Comparison of ENCODE assay signal across 24 cellular contexts in genomic region chr4:121514443-121514842, GRCh38.
DNase-seq lines count a peak whose midpoint lies in the region; ATAC-seq, FAIRE-seq and TF ChIP-seq lines count a peak whose summit lies in the region.
"Had no signal": no experiment of that assay in that cellular context is flagged by ENCODE, and none has a peak within 500 bp of the region (broad histone marks: within the 10 kb centered on the region; RNA-seq: fewer than 3 reads in every experiment).

No MANE protein-coding gene starts in this region.

- ATAC-seq in DND-41 (ENCODE audit: insufficient read depth, low read depth) (no peak), K562 (peak; percentile 69; the same call in 2 of the 3 replicates), GM19463 (IDR thresholded peaks at IDR 0.05; ENCODE audit: unreplicated experiment) (no peak)
- ATAC-seq in stimulated activated naive CD8-positive, alpha-beta T cell treated with anti-CD3 and anti-CD28 coated beads, Interleukin-15, amount 100 ng/mL, for 72 hours = no peak
- ATAC-seq: activated T-helper 17 cell treated with anti-CD3 and anti-CD28 coated beads, Interleukin-2, amount 50 U/mL, for 72 hours; HepG2; lower lobe of right lung; right cardiac atrium had no signal

- TF ChIP-seq CTCF in DND-41 (IDR thresholded peaks at IDR 0.05; ENCODE audit: borderline replicate concordance, extremely low read depth, low read length, poor library complexity, severe bottlenecking) = peak; percentile 26
- peak; percentile 31 for TF ChIP-seq CTCF in HFF-Myc (IDR thresholded peaks at IDR 0.05; ENCODE audit: low read depth, low read length, missing control alignments)
- peak; percentile 25 to 50 (median 41); a peak in 4 of 6 replicates for TF ChIP-seq CTCF in K562 (IDR thresholded peaks at IDR 0.05 in 2 of 3, conservative IDR thresholded peaks at IDR 0.05 in 1 of 3; ENCODE audit: insufficient read depth in 2 of 3, low read depth in 1 of 3, low read length in 3 of 3)

- H3K27ac ChIP-seq in DND-41 (ENCODE audit: low read length) (no peak overlapping the region), K562 (ENCODE audit: extremely low read depth, low read depth, low read length) (no peak overlapping the region)
- H3K27ac ChIP-seq: BLaER1, lower lobe of right lung had no signal

- TF ChIP-seq RAD21 in K562 (CRISPR knock-in tag; conservative IDR thresholded peaks at IDR 0.05 in 1 of 2, IDR thresholded peaks at IDR 0.05 in 1 of 2) = no peak

- H3K36me3 ChIP-seq in DND-41 (ENCODE audit: insufficient read depth, low read length) (no peaks in the 10 kb centered on the region), K562 (ENCODE audit: control insufficient read depth, insufficient read depth, low read length) (no peaks in the 10 kb centered on the region)
- H3K36me3 ChIP-seq: BLaER1, lower lobe of right lung, MG63 had no signal

- H4K20me1 ChIP-seq in DND-41 (ENCODE audit: insufficient read depth, low read length) (no peaks in the 10 kb centered on the region), K562 (replicated peaks; ENCODE audit: control insufficient read depth, insufficient read depth, low read length) (no peaks in the 10 kb centered on the region)
- H4K20me1 ChIP-seq: BLaER1 had no signal

- H3K27ac Mint-ChIP-seq in stimulated activated naive CD8-positive, alpha-beta T cell treated with anti-CD3 and anti-CD28 coated beads, Interleukin-15, amount 100 ng/mL, for 72 hours = no peak overlapping the region
- H3K27ac Mint-ChIP-seq: activated CD4-positive, alpha-beta T cell treated with anti-CD3 and anti-CD28 coated beads, Interleukin-2, amount 10 ng/mL, durations not matched to agents 7 days and 5 days; activated T-helper 17 cell treated with anti-CD3 and anti-CD28 coated beads, Interleukin-2, amount 50 U/mL, for 72 hours had no signal

- no peaks in the 10 kb centered on the region for H3K79me2 ChIP-seq in DND-41 (ENCODE audit: insufficient read depth, low read length)
- no peaks in the 10 kb centered on the region for H3K79me2 ChIP-seq in K562 (ENCODE audit: control insufficient read depth, insufficient read depth, low read length)

- H3K4me1 ChIP-seq in DND-41 (ENCODE audit: insufficient read depth, low read length) (no peaks in the 10 kb centered on the region), K562 (replicated peaks in 1 of 2; ENCODE audit: control insufficient read depth in 2 of 2, insufficient read depth in 2 of 2, low read length in 2 of 2) (no peaks in the 10 kb centered on the region)
- H3K4me1 ChIP-seq: BLaER1, lower lobe of right lung had no signal

- H3K9me3 Mint-ChIP-seq in stimulated activated naive CD8-positive, alpha-beta T cell treated with anti-CD3 and anti-CD28 coated beads, Interleukin-15, amount 100 ng/mL, for 72 hours = peaks cover 0 to 4% of the 10 kb centered on the region in 2 donors
- H3K9me3 Mint-ChIP-seq: activated T-helper 17 cell treated with anti-CD3 and anti-CD28 coated beads, Interleukin-2, amount 50 U/mL, for 72 hours had no signal

- peaks cover 11% of the 10 kb centered on the region for H3K4me1 Mint-ChIP-seq in stimulated activated naive CD8-positive, alpha-beta T cell treated with anti-CD3 and anti-CD28 coated beads, Interleukin-15, amount 100 ng/mL, for 72 hours

- H2AFZ ChIP-seq in DND-41 (ENCODE audit: low read depth, low read length) (no peak overlapping the region), K562 (ENCODE audit: low read depth, low read length) (no peak overlapping the region)

- H3K9ac ChIP-seq in DND-41 (ENCODE audit: low read depth, low read length) = no peak overlapping the region
- H3K9ac ChIP-seq in K562 (ENCODE audit: insufficient read depth in 1 of 2, low read depth in 2 of 2, low read length in 2 of 2) = no peak overlapping the region
- H3K9ac ChIP-seq: BLaER1 had no signal

- no peak for TF ChIP-seq POLR2A in K562 (conservative IDR thresholded peaks at IDR 0.05)

- H3K27me3 ChIP-seq in DND-41 (ENCODE audit: insufficient read depth, low read length, poor library complexity) (no peaks in the 10 kb centered on the region), K562 (ENCODE audit: control insufficient read depth in 2 of 2, insufficient read depth in 2 of 2, low read length in 2 of 2) (no peaks in the 10 kb centered on the region)
- H3K27me3 ChIP-seq: BLaER1, MG63 had no signal

- FAIRE-seq in K562 (lab: Jason Lieb, UNC) = no peak
- FAIRE-seq: HepG2, kidney had no signal

- BruUV-seq in K562 (replicated peaks; lab: Mats Ljungman, UMichigan) = no TSS peak

- in situ Hi-C loops in K562 (cut with MboI) = no loop called here

- H3K9me3 ChIP-seq in DND-41 (ENCODE audit: insufficient read depth, low read length, severe bottlenecking) = no peaks in the 10 kb centered on the region
- no peaks in the 10 kb centered on the region for H3K9me3 ChIP-seq in K562 (replicated peaks; ENCODE audit: control insufficient read depth, insufficient read depth, low read depth, low read length)
- H3K9me3 ChIP-seq: BLaER1, lower lobe of right lung, MG63 had no signal

- H3K4me2 ChIP-seq in DND-41 (ENCODE audit: insufficient read depth, low read length) = no peak overlapping the region
- H3K4me2 ChIP-seq in K562 (ENCODE audit: insufficient read depth, low read length) = no peak overlapping the region
- H3K4me2 ChIP-seq: BLaER1 had no signal

- peaks cover 24% of the 10 kb centered on the region for H3K27me3 Mint-ChIP-seq in stimulated activated naive CD8-positive, alpha-beta T cell treated with anti-CD3 and anti-CD28 coated beads, Interleukin-15, amount 100 ng/mL, for 72 hours

- no peak for DNase-seq in DND-41
- no peak for DNase-seq in HFF-Myc (ENCODE audit: extremely low read depth, low read depth)
- DNase-seq in K562 (ENCODE audit: extremely low read depth in 1 of 4, low spot score in 3 of 4) = peak in 1 of 4 experiments; percentile 9
- DNase-seq in iPS-NIHi7 (ENCODE audit: extremely low spot score) = peak; percentile 51
- no peak for DNase-seq in islet precursor cell
- DNase-seq in stimulated activated naive CD8-positive, alpha-beta T cell treated with anti-CD3 and anti-CD28 coated beads, Interleukin-15, amount 100 ng/mL, for 72 hours = no peak
- DNase-seq in GOT3 (lab: John Stamatoyannopoulos, UW) = no peak
- DNase-seq: activated CD4-positive, alpha-beta T cell treated with anti-CD3 and anti-CD28 coated beads, Interleukin-2, amount 10 ng/mL, durations not matched to agents 7 days and 5 days; Calu3; cortex of kidney; foreskin fibroblast; GDM1; kidney; lower lobe of right lung; MG63; NCI-H1436 treated with DMSO at 0.1 percent for 48 hours; NCI-H2171; NCI-H524 treated with DMSO at 0.1 percent for 48 hours; right cardiac atrium; stimulated activated CD4-positive, alpha-beta T cell treated with anti-CD3 and anti-CD28 coated beads, Interleukin-12 subunit alpha, Interleukin-12 subunit beta, amount 100 ng/mL, for 4 hours had no signal

- TF ChIP-seq EP300 in K562 (IDR thresholded peaks at IDR 0.05; ENCODE audit: low read length) = no peak

- H3K9me1 ChIP-seq in K562 (ENCODE audit: control insufficient read depth, insufficient read depth, low read length) = no peaks in the 10 kb centered on the region

- POLR2A ChIA-PET in K562 (lab: Yijun Ruan, JAX) = interaction anchor here (0.7 kb wide), 1 partner anchor 215 kb away, joined by 3 read pairs; no protein-coding TSS in a partner anchor

- CTCF ChIA-PET in K562 (lab: Yijun Ruan, JAX; ENCODE audit: low intra/inter-chr PET ratio) = no interaction called here

- intact Hi-C loops in K562 (cut with micrococcal nuclease) = no loop called here

- no peak overlapping the region for H3K4me3 ChIP-seq in DND-41 (ENCODE audit: low read depth in 1 of 2, low read length in 2 of 2)
- no peak overlapping the region for H3K4me3 ChIP-seq in HFF-Myc (replicated peaks; ENCODE audit: low read depth, low read length)
- no peak overlapping the region for H3K4me3 ChIP-seq in K562
- H3K4me3 ChIP-seq: BLaER1, lower lobe of right lung, MG63 had no signal

- 8% methylated on average over 8 of the region's 10 CpGs for WGBS in K562 (ENCODE audit: insufficient coverage, low coverage, missing lambda C conversion rate)

- H3K4me3 Mint-ChIP-seq in stimulated activated naive CD8-positive, alpha-beta T cell treated with anti-CD3 and anti-CD28 coated beads, Interleukin-15, amount 100 ng/mL, for 72 hours = no peak overlapping the region
- H3K4me3 Mint-ChIP-seq: activated CD4-positive, alpha-beta T cell treated with anti-CD3 and anti-CD28 coated beads, Interleukin-2, amount 10 ng/mL, durations not matched to agents 7 days and 5 days; activated T-helper 17 cell treated with anti-CD3 and anti-CD28 coated beads, Interleukin-2, amount 50 U/mL, for 72 hours had no signal

TF ChIP-seq in K562, 482 proteins besides CTCF, POLR2A, EP300 and RAD21 (continues in another document):
- TF ChIP-seq ZNF785 (CRISPR knock-in tag; IDR thresholded peaks at IDR 0.05) (no peak), ZNF644 (tag; IDR thresholded peaks at IDR 0.05; ENCODE audit: low read depth) (no peak), MEIS2 (IDR thresholded peaks at IDR 0.05; ENCODE audit: partially characterized antibody) (no peak), ZFX (CRISPR knock-in tag; IDR thresholded peaks at IDR 0.05) (no peak), ZHX1 (conservative IDR thresholded peaks at IDR 0.05; ENCODE audit: low read length) (no peak), RBM17 (IDR thresholded peaks at IDR 0.05; ENCODE audit: borderline replicate concordance, low read depth, low read length) (no peak), SNRNP70 (optimal IDR thresholded peaks at IDR 0.05; ENCODE audit: low read depth, low read length) (no peak), MAZ (CRISPR knock-in tag; conservative IDR thresholded peaks at IDR 0.05 in 1 of 2, IDR thresholded peaks at IDR 0.05 in 1 of 2) (no peak), RFX1 (IDR thresholded peaks at IDR 0.05) (no peak), ZNF830 (CRISPR knock-in tag; IDR thresholded peaks at IDR 0.05) (no peak)
